ENCODE assay signal across 16 cellular contexts in the genomic region with DNA sequence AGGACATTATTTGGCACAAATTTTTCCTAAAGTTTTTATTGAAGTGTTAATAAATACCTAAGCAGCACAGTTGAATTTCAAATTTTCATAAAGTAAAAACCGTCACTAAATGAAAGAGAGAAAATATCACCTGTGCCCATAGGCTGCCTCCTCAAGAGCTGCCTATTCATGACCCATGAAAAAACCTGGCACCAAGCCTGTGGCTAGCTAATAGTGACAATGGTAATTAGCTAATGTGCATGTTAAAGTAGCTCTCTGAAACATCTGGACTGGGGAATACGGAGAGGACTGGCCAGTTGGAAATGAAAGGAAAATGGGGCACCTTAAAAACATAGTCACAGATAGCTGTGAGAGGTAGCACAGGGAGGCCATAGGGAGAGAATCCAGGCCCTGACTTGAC.
"Had no signal": no experiment of that assay in that cellular context is flagged by ENCODE, and none has a peak within 500 bp of the region (broad histone marks: within the 10 kb centered on the region; RNA-seq: fewer than 3 reads in every experiment).

No MANE protein-coding gene starts in this region.

- ATAC-seq: activated T-helper 17 cell treated with anti-CD3 and anti-CD28 coated beads, Interleukin-2, amount 50 U/mL, for 72 hours; heart right ventricle; left lung; mucosa of descending colon; naive thymus-derived CD8-positive, alpha-beta T cell had no signal

- H3K4me1 ChIP-seq: colonic mucosa had no signal

- H3K4me3 ChIP-seq: cardiac muscle cell, colonic mucosa, heart right ventricle, left lung, mucosa of descending colon had no signal

- H3K27me3 ChIP-seq: cardiac muscle cell, colonic mucosa, heart right ventricle, left lung had no signal

- H3K36me3 ChIP-seq: cardiac muscle cell, colonic mucosa, heart right ventricle, left lung had no signal

- H3K27ac ChIP-seq: cardiac muscle cell, colonic mucosa, heart right ventricle, left lung had no signal

- H3K9me3 ChIP-seq: colonic mucosa, heart right ventricle, left lung, mucosa of descending colon had no signal

- DNase-seq: activated CD4-positive, alpha-beta T cell treated with anti-CD3 and anti-CD28 coated beads, Interleukin-2, amount 50 U/mL, for 1 hour; activated CD4-positive, CD25-positive, alpha-beta regulatory T cell; activated naive CD4-positive, alpha-beta T cell treated with anti-CD3 and anti-CD28 coated beads for 36 hours; activated T-cell treated with anti-CD3 and anti-CD28 coated beads for 4 hours; colonic mucosa; heart right ventricle; islet precursor cell; left lung; mucosa of descending colon; naive thymus-derived CD8-positive, alpha-beta T cell; occipital lobe; stimulated activated CD4-positive, alpha-beta T cell treated with anti-CD3 and anti-CD28 coated beads, Interleukin-12 subunit alpha, Interleukin-12 subunit beta, amount 100 ng/mL, for 4 hours; stimulated activated naive CD4-positive, alpha-beta T cell; trophoblast cell had no signal
